11 cellular contexts compared by ENCODE assay signal in the genomic region with DNA sequence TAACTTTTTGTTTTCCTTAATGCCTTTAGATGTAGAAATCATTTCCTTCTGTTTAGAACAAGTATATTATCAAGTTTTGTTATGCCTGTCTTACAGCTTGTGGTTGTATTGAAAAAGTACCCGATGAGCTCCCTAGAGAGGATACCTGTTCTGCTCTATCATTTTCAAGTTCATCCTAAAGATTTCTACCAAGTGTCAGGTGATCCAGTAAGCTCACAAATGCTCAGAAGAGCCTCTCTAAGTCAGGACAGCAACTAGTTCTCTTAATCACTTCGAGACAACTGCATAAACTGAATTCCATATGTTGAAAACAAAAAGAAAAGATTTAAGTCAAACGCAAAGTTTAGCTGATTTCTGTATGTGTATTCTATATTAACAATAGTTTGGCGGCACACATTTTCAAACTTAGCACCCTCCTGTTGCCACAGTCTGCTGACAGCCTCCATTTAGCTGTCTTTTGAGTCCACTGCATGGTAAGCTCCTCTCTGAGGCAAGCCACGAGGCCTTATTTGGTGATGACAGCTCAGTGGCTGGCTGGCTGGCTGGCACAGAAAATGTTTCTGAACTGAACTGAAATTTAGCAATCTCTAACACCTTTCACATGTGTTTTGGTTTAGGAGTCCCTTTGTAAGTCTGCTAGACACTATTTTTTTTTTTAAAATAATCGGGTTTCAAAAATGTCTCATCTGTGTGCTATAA. TPM values are rescaled to one million over a fixed set of nuclear protein-coding genes. Genes with fewer than 3 reads are reported as not detected.
DNase-seq lines count a peak whose midpoint lies in the region; ATAC-seq and TF ChIP-seq lines count a peak whose summit lies in the region.
"Had no signal": no experiment of that assay in that cellular context is flagged by ENCODE, and none has a peak within 500 bp of the region (broad histone marks: within the 10 kb centered on the region; RNA-seq: fewer than 3 reads in every experiment).

No MANE protein-coding gene starts in this region.

- H3K4me3 Mint-ChIP-seq in osteocyte (ENCODE audit: unreplicated experiment), result no peak overlapping the region
- H3K4me3 Mint-ChIP-seq in effector memory CD8-positive, alpha-beta T cell, result no peak overlapping the region
- H3K4me3 Mint-ChIP-seq in activated T-cell treated with anti-CD3 and anti-CD28 coated beads, Interleukin-2, amount 50 U/mL, for 4 hours, result no peak overlapping the region

- H3K27ac ChIP-seq in OCI-LY3 (ENCODE audit: low read length), result peak overlapping the region; percentile 82
- H3K27ac ChIP-seq in fibroblast of lung (ENCODE audit: insufficient read depth, low read length), result peak overlapping the region; percentile 34
- H3K27ac ChIP-seq: neutrophil had no signal

- H3K9me3 ChIP-seq in OCI-LY3 (ENCODE audit: insufficient read depth, low read length), result no peaks in the 10 kb centered on the region
- H3K9me3 ChIP-seq in fibroblast of lung (ENCODE audit: control insufficient read depth, insufficient read depth, low read depth, low read length), result no peaks in the 10 kb centered on the region
- H3K9me3 ChIP-seq: neutrophil had no signal

- peak overlapping the region; percentile 71 for H3K4me2 ChIP-seq in OCI-LY3 (ENCODE audit: low read length)
- peak overlapping the region; percentile 62 for H3K4me2 ChIP-seq in fibroblast of lung (ENCODE audit: extremely low read depth, insufficient read depth, low read length)

- H3K27me3 Mint-ChIP-seq in osteocyte (ENCODE audit: unreplicated experiment), result no peaks in the 10 kb centered on the region
- no peaks in the 10 kb centered on the region for H3K27me3 Mint-ChIP-seq in effector memory CD8-positive, alpha-beta T cell
- no peaks in the 10 kb centered on the region for H3K27me3 Mint-ChIP-seq in activated T-cell treated with anti-CD3 and anti-CD28 coated beads, Interleukin-2, amount 50 U/mL, for 4 hours (ENCODE audit: low read depth)

- H3K4me3 ChIP-seq in OCI-LY3 (ENCODE audit: low read length) (peak overlapping the region; percentile 46), fibroblast of lung (replicated peaks in 1 of 4; ENCODE audit: control extremely low read depth in 1 of 4, insufficient read depth in 1 of 4, low read depth in 3 of 4, low read length in 4 of 4) (no peak overlapping the region)

- no peak for ATAC-seq in effector memory CD8-positive, alpha-beta T cell (replicated peaks)
- no peak for ATAC-seq in HG02642 (IDR thresholded peaks at IDR 0.05; ENCODE audit: poor library complexity, unreplicated experiment)
- ATAC-seq in HG03457 (IDR thresholded peaks at IDR 0.05; ENCODE audit: unreplicated experiment), result no peak
- no peak for ATAC-seq in activated T-cell treated with anti-CD3 and anti-CD28 coated beads, Interleukin-2, amount 50 U/mL, for 4 hours

- H3K36me3 Mint-ChIP-seq in osteocyte (ENCODE audit: unreplicated experiment), result peaks cover 6% of the 10 kb centered on the region
- H3K36me3 Mint-ChIP-seq in effector memory CD8-positive, alpha-beta T cell (ENCODE audit: insufficient read depth), result no peaks in the 10 kb centered on the region
- no peaks in the 10 kb centered on the region for H3K36me3 Mint-ChIP-seq in activated T-cell treated with anti-CD3 and anti-CD28 coated beads, Interleukin-2, amount 50 U/mL, for 4 hours (ENCODE audit: insufficient read depth)

- peak overlapping the region; percentile 72 for H2AFZ ChIP-seq in OCI-LY3 (ENCODE audit: low read depth, low read length)
- no peak overlapping the region for H2AFZ ChIP-seq in fibroblast of lung (ENCODE audit: low read length)

- no peaks in the 10 kb centered on the region for H3K79me2 ChIP-seq in OCI-LY3 (ENCODE audit: low read length)
- H3K79me2 ChIP-seq in fibroblast of lung (ENCODE audit: control insufficient read depth, insufficient read depth, low read length), result peaks cover 79% of the 10 kb centered on the region

- peak; percentile 67 for DNase-seq in AG08395 (ENCODE audit: low spot score)
- DNase-seq in fibroblast of lung (ENCODE audit: low read depth in 2 of 2), result peak; percentile 50 to 89
- DNase-seq in osteocyte (ENCODE audit: extremely low spot score, unreplicated experiment), result no peak
- no peak for DNase-seq in effector memory CD8-positive, alpha-beta T cell
- no peak for DNase-seq in activated T-cell treated with anti-CD3 and anti-CD28 coated beads, Interleukin-2, amount 50 U/mL, for 4 hours
- DNase-seq: hippocampal formation, NCI-H1417 treated with DMSO at 0.1 percent for 48 hours had no signal

- H3K9ac ChIP-seq in OCI-LY3 (ENCODE audit: low read length) (peak overlapping the region; percentile 43), fibroblast of lung (ENCODE audit: insufficient read depth, low read length) (no peak overlapping the region)

- H3K27me3 ChIP-seq in OCI-LY3 (ENCODE audit: low read depth, low read length) (no peaks in the 10 kb centered on the region), fibroblast of lung (ENCODE audit: control insufficient read depth, insufficient read depth, low read length) (no peaks in the 10 kb centered on the region)
- H3K27me3 ChIP-seq: neutrophil had no signal

- peaks cover 26% of the 10 kb centered on the region for H3K4me1 ChIP-seq in OCI-LY3 (ENCODE audit: low read length)
- H3K4me1 ChIP-seq in fibroblast of lung (ENCODE audit: control insufficient read depth, extremely low read depth, insufficient read depth, low read length), result peaks cover 19% of the 10 kb centered on the region

- no peaks in the 10 kb centered on the region for H3K36me3 ChIP-seq in OCI-LY3 (replicated peaks; ENCODE audit: low read depth, low read length)
- H3K36me3 ChIP-seq in fibroblast of lung (ENCODE audit: control insufficient read depth, insufficient read depth, low read length), result no peaks in the 10 kb centered on the region
- H3K36me3 ChIP-seq: neutrophil had no signal

- H3K9me3 Mint-ChIP-seq in osteocyte (ENCODE audit: unreplicated experiment), result peaks cover 11% of the 10 kb centered on the region
- H3K9me3 Mint-ChIP-seq in effector memory CD8-positive, alpha-beta T cell, result peaks cover 11 to 18% of the 10 kb centered on the region in 2 donors
- H3K9me3 Mint-ChIP-seq in activated T-cell treated with anti-CD3 and anti-CD28 coated beads, Interleukin-2, amount 50 U/mL, for 4 hours, result peaks cover 10% of the 10 kb centered on the region

- TF ChIP-seq CTCF in OCI-LY3 (IDR thresholded peaks at IDR 0.05; ENCODE audit: low read depth, low read length) (no peak), fibroblast of lung (conservative IDR thresholded peaks at IDR 0.05 in 1 of 2, IDR thresholded peaks at IDR 0.05 in 1 of 2; ENCODE audit: low read depth in 1 of 2, low read length in 2 of 2) (no peak), osteocyte (IDR thresholded peaks at IDR 0.05) (no peak)

- no peaks in the 10 kb centered on the region for H4K20me1 ChIP-seq in OCI-LY3 (ENCODE audit: insufficient read depth, low read length)
- no peaks in the 10 kb centered on the region for H4K20me1 ChIP-seq in fibroblast of lung (ENCODE audit: control insufficient read depth, extremely low read depth, insufficient read depth, low read length)

- peak overlapping the region; percentile 19 for H3K27ac Mint-ChIP-seq in osteocyte (ENCODE audit: unreplicated experiment)
- no peak overlapping the region for H3K27ac Mint-ChIP-seq in effector memory CD8-positive, alpha-beta T cell

- peaks cover 25% of the 10 kb centered on the region for H3K4me1 Mint-ChIP-seq in osteocyte (ENCODE audit: unreplicated experiment)
- H3K4me1 Mint-ChIP-seq in effector memory CD8-positive, alpha-beta T cell (ENCODE audit: low read depth in 2 of 2), result no peaks in the 10 kb centered on the region
- H3K4me1 Mint-ChIP-seq in activated T-cell treated with anti-CD3 and anti-CD28 coated beads, Interleukin-2, amount 50 U/mL, for 4 hours (ENCODE audit: low read depth), result no peaks in the 10 kb centered on the region

RNA-seq across cellular contexts. Expression of gene SEMA3C, which starts 59.4 kb away (rescaled TPM):
- 203 and 310 TPM in 2 replicates for total RNA-seq in fibroblast of lung
- 147 and 322 TPM in 2 replicates for polyA plus RNA-seq in fibroblast of lung
- 71.2 and 161 TPM in 2 replicates for polyA plus RNA-seq in fibroblast of lung (2012)
- polyA minus RNA-seq in fibroblast of lung (ENCODE audit: low replicate concordance), result 94.0 and 126 TPM in 2 replicates
- 74.1 and 77.5 TPM in 2 replicates for total RNA-seq in osteocyte
- under 1 TPM; 0.11 to 0.16 (median 0.13) TPM for total RNA-seq in activated T-cell treated with anti-CD3 and anti-CD28 coated beads, Interleukin-2, amount 50 U/mL, for 4 hours

Comparison
In these comparisons a context has a peak if more than half of its experiments do, and no peak if none do; other contexts are left out.
1. DNase-seq: peak in AG08395 (single experiment) and fibroblast of lung (2 of 2); none in osteocyte (single experiment), effector memory CD8-positive, alpha-beta T cell (0 of 3) and activated T-cell treated with anti-CD3 and anti-CD28 coated beads, Interleukin-2, amount 50 U/mL, for 4 hours (single experiment).
2. RNA of gene SEMA3C, which starts 59.4 kb away (total RNA-seq): 203 to 310 TPM in fibroblast of lung and 74.1 to 77.5 TPM in osteocyte; 0.11 to 0.16 TPM in activated T-cell treated with anti-CD3 and anti-CD28 coated beads, Interleukin-2, amount 50 U/mL, for 4 hours; every median in the first group is over 10 times any median in the second.